In genomic region chr6:44265003-44265842, GRCh38 we compare ENCODE assay signal across 8 cellular contexts. TPM values are rescaled to one million over a fixed set of nuclear protein-coding genes. Genes with fewer than 3 reads are reported as not detected.
DNase-seq lines count a peak whose midpoint lies in the region; ATAC-seq and TF ChIP-seq lines count a peak whose summit lies in the region.

Gene NFKBIE, minus strand, starts transcription at chr6:44265551. Its CDS starts 205 bp downstream, at chr6:44265346.

- H3K36me3 ChIP-seq in PC-9 (ENCODE audit: low read depth) (no peaks in the 10 kb centered on the region), esophagus (ENCODE audit: control insufficient read depth in 2 of 2, insufficient read depth in 2 of 2, low read length in 1 of 2) (peaks cover 0 to 6% of the 10 kb centered on the region in 2 donors), muscle layer of colon (ENCODE audit: insufficient read depth, low read length) (peaks cover 2% of the 10 kb centered on the region)

- ATAC-seq in GM21423 (IDR thresholded peaks at IDR 0.05; ENCODE audit: unreplicated experiment) = peak; percentile 42

- no peaks in the 10 kb centered on the region; the same call in 1 of the 2 replicates for H4K20me1 ChIP-seq in PC-9 (ENCODE audit: insufficient read depth)

- DNase-seq in COR-L47 (lab: John Stamatoyannopoulos, UW) = peak; percentile 87
- peak; percentile 63 to 90 for DNase-seq in PC-9
- DNase-seq in activated T-cell treated with anti-CD3 and anti-CD28 coated beads, Interleukin-2, amount 50 U/mL, for 24 hours = peak; percentile 99
- DNase-seq in stimulated activated CD8-positive, alpha-beta memory T cell treated with anti-CD3 and anti-CD28 coated beads, Interleukin-7, amount 100 ng/mL, for 24 hours (ENCODE audit: low read depth) = peak; percentile 93

- peak within 1 kb of the TSS; percentile 92 for H3K4me3 Mint-ChIP-seq in activated T-cell treated with anti-CD3 and anti-CD28 coated beads, Interleukin-2, amount 50 U/mL, for 24 hours

- TF ChIP-seq RAD21 in Ishikawa (IDR thresholded peaks at IDR 0.05; ENCODE audit: low read depth) = peak; percentile 27; the same call in 1 of the 2 replicates

- TF ChIP-seq EP300 in Ishikawa (IDR thresholded peaks at IDR 0.05; ENCODE audit: borderline replicate concordance) = no peak

- no peaks in the 10 kb centered on the region for H3K9me2 ChIP-seq in PC-9 (ENCODE audit: insufficient read depth)

- H3K27ac ChIP-seq in PC-9 (no peak within 1 kb of the TSS), esophagus (ENCODE audit: low read depth in 2 of 2, low read length in 1 of 2) (peak within 1 kb of the TSS; percentile 60 to 71), muscle layer of colon (ENCODE audit: low read depth, low read length) (peak within 1 kb of the TSS; percentile 84)

- H3K4me1 Mint-ChIP-seq in activated T-cell treated with anti-CD3 and anti-CD28 coated beads, Interleukin-2, amount 50 U/mL, for 24 hours (ENCODE audit: low read depth) = peaks cover 66% of the 10 kb centered on the region

- TF ChIP-seq CTCF in PC-9 (conservative IDR thresholded peaks at IDR 0.05) = peak; percentile 39; the same call in 1 of the 2 replicates

- H3K27me3 Mint-ChIP-seq in activated T-cell treated with anti-CD3 and anti-CD28 coated beads, Interleukin-2, amount 50 U/mL, for 24 hours = peaks cover 24% of the 10 kb centered on the region

- no peaks in the 10 kb centered on the region; the same call in 1 of the 2 replicates for H3K27me3 ChIP-seq in PC-9 (ENCODE audit: insufficient read depth, low read depth)
- H3K27me3 ChIP-seq in esophagus (ENCODE audit: control insufficient read depth in 1 of 2, insufficient read depth in 2 of 2, low read length in 2 of 2) = peaks cover 0 to 3% of the 10 kb centered on the region in 2 donors
- H3K27me3 ChIP-seq in muscle layer of colon (ENCODE audit: control insufficient read depth in 1 of 2, insufficient read depth in 2 of 2, low read length in 2 of 2) = peaks cover 15 to 19% of the 10 kb centered on the region in 2 donors

- H3K9me3 ChIP-seq in PC-9 (ENCODE audit: insufficient read depth, low read depth) = no peaks in the 10 kb centered on the region
- H3K9me3 ChIP-seq in esophagus (ENCODE audit: control insufficient read depth in 2 of 2, insufficient read depth in 1 of 2, low read depth in 1 of 2, low read length in 1 of 2) = no peaks in the 10 kb centered on the region
- no peaks in the 10 kb centered on the region for H3K9me3 ChIP-seq in muscle layer of colon (ENCODE audit: low read length)

- H3K4me1 ChIP-seq in PC-9 (replicated peaks; ENCODE audit: insufficient read depth) = peaks cover 21% of the 10 kb centered on the region
- peaks cover 7 to 22% of the 10 kb centered on the region in 2 donors for H3K4me1 ChIP-seq in esophagus (ENCODE audit: control insufficient read depth in 2 of 2, insufficient read depth in 2 of 2, low read length in 1 of 2)
- H3K4me1 ChIP-seq in muscle layer of colon (ENCODE audit: insufficient read depth, low read length) = peaks cover 29% of the 10 kb centered on the region

- H3K4me2 ChIP-seq in PC-9 = peak within 1 kb of the TSS; percentile 100

- peaks cover 18% of the 10 kb centered on the region; the same call in 1 of the 2 replicates for H3F3A ChIP-seq in PC-9 (ENCODE audit: insufficient read depth, low read depth)

- CTCF ChIA-PET in PC-9 (lab: Charles Lee) = interaction anchor here (0.7 kb wide), 1 partner anchor 1383 kb away, joined by 3 read pairs; no protein-coding TSS in a partner anchor

- H3K9me3 Mint-ChIP-seq in activated T-cell treated with anti-CD3 and anti-CD28 coated beads, Interleukin-2, amount 50 U/mL, for 24 hours = no peaks in the 10 kb centered on the region

- peak within 1 kb of the TSS; percentile 91 for H2AFZ ChIP-seq in PC-9

- peaks cover 46% of the 10 kb centered on the region for H3K36me3 Mint-ChIP-seq in activated T-cell treated with anti-CD3 and anti-CD28 coated beads, Interleukin-2, amount 50 U/mL, for 24 hours (ENCODE audit: low read depth)

- 0 to 1% methylated on average over 58 to 75 of the region's 75 CpGs for WGBS in esophagus, 2 donors

- H3K4me3 ChIP-seq in PC-9 (peak within 1 kb of the TSS; percentile 89), esophagus (ENCODE audit: low read depth in 1 of 2, low read length in 2 of 2) (peak within 1 kb of the TSS; percentile 68 to 72), muscle layer of colon (ENCODE audit: low read depth in 1 of 2, low read length in 2 of 2) (peak within 1 kb of the TSS; percentile 79 to 81)

- H3K27ac Mint-ChIP-seq in activated T-cell treated with anti-CD3 and anti-CD28 coated beads, Interleukin-2, amount 50 U/mL, for 24 hours = peak within 1 kb of the TSS; percentile 95

- peak within 1 kb of the TSS; percentile 53 for H3K9ac ChIP-seq in muscle layer of colon (ENCODE audit: low read length)

- intact Hi-C loops in PC-9 (cut with micrococcal nuclease; ENCODE audit: unreplicated experiment) = loop anchor here (1.0 to 5.0 kb wide), 3 partner anchors 122 to 192 kb away; partner anchors contain the start of gene CDC5L

- peaks cover 26% of the 10 kb centered on the region for H3K79me2 ChIP-seq in PC-9 (ENCODE audit: low read depth)

- POLR2A ChIA-PET in PC-9 (lab: Charles Lee; ENCODE audit: unreplicated experiment) = interaction anchor here (0.6 to 0.9 kb wide), 3 partner anchors 10 to 36 kb away, joined by 3 to 11 read pairs (median 4); no protein-coding TSS in a partner anchor

- BruUV-seq in PC-9 (replicated peaks; lab: Mats Ljungman, UMichigan) = TSS peak; percentile 61

TF ChIP-seq in Ishikawa, 13 proteins besides CTCF, POLR2A, EP300 and RAD21:
- TF ChIP-seq ZBTB7A (IDR thresholded peaks at IDR 0.05; ENCODE audit: low read depth) = 0 out of 2 replicates have a peak, but pooled peaks have one; percentile 74
- no peak for TF ChIP-seq USF1 (IDR thresholded peaks at IDR 0.05)
- TF ChIP-seq EGR1 (IDR thresholded peaks at IDR 0.05) = no peak
- TF ChIP-seq TAF1 (IDR thresholded peaks at IDR 0.05; ENCODE audit: low read depth) = peak; percentile 77
- TF ChIP-seq NFIC (IDR thresholded peaks at IDR 0.05) = peak; percentile 9; the same call in 1 of the 2 replicates
TF ChIP-seq in Ishikawa: peak in this region for 3.

RNA-seq across cellular contexts. Expression of gene NFKBIE, which starts in this region (rescaled TPM):
- total RNA-seq in PC-9 (2021) = 7.6 and 10.2 TPM in 2 replicates
- polyA plus RNA-seq in esophagus = 1 to 10 TPM; 3.8 to 8.1 TPM
